ENCODE assay signal across 17 cellular contexts in the genomic region with DNA sequence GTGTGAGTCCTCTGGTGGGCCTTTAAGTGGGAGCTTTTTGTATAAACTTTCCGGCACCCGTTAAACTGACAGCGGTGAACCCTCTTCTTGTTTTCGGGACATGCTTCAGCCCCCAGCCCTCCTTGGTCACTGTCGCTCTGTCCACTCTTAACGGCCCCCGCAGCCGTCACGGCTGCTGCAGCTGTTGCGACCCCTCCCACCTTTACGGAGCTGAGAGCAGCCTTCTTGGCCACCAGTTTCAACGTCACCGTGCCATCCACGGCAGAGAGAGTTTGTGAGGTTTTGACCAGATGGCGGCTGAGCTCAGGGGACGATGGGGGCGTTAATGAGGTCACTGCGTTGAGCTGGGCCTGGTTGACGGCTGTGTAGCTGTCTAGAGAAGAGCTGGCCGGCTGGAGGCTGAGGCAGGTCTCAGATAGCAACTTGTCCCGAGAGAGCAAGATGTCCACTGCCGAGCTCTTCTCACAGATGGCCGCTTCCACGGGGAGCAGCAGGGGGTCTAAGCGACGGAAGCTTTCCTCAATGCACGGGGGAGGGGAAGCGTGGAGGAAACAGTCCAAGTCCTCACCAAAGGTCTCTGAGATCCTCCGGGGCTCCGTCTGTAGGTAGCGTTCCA. TPM values are rescaled to one million over a fixed set of nuclear protein-coding genes. Genes with fewer than 3 reads are reported as not detected.
DNase-seq lines count a peak whose midpoint lies in the region; ATAC-seq and TF ChIP-seq lines count a peak whose summit lies in the region.
"Had no signal": no experiment of that assay in that cellular context is flagged by ENCODE, and none has a peak within 500 bp of the region (broad histone marks: within the 10 kb centered on the region; RNA-seq: fewer than 3 reads in every experiment).

No MANE protein-coding gene starts in this region.

- peaks cover 0 to 55% (median 8%) of the 10 kb centered on the region in 9 donors for H3K36me3 ChIP-seq in heart right ventricle
- peaks cover 20% of the 10 kb centered on the region for H3K36me3 ChIP-seq in right atrium auricular region
- peaks cover 18% of the 10 kb centered on the region for H3K36me3 ChIP-seq in left ventricle myocardium inferior
- H3K36me3 ChIP-seq: pancreas had no signal

- H3K36me3 Mint-ChIP-seq in activated T-helper 17 cell treated with anti-CD3 and anti-CD28 coated beads, Interleukin-2, amount 50 U/mL, for 72 hours (ENCODE audit: low read depth) = peaks cover 62% of the 10 kb centered on the region

- H3K27ac Mint-ChIP-seq in activated T-helper 17 cell treated with anti-CD3 and anti-CD28 coated beads, Interleukin-2, amount 50 U/mL, for 72 hours = peak overlapping the region; percentile 53
- H3K27ac Mint-ChIP-seq: activated CD8-positive, alpha-beta memory T cell treated with anti-CD3 and anti-CD28 coated beads, Interleukin-2, amount 10 ng/mL, durations not matched to agents 7 days and 5 days had no signal

- intact Hi-C loops in heart right ventricle (cut with DNase I) = loop anchor here in 2 of 10 donors (5.0 kb wide), 2 partner anchors 33 to 42 kb away; no protein-coding TSS in a partner anchor
- intact Hi-C loops in left ventricle myocardium inferior (cut with micrococcal nuclease) = no loop called here

- peaks cover 2% of the 10 kb centered on the region for H3K9me3 Mint-ChIP-seq in activated T-helper 17 cell treated with anti-CD3 and anti-CD28 coated beads, Interleukin-2, amount 50 U/mL, for 72 hours

- H3K9me3 ChIP-seq in heart right ventricle (peaks cover 0 to 21% (median 7%) of the 10 kb centered on the region in 11 donors), right atrium auricular region (peaks cover 0 to 13% of the 10 kb centered on the region in 2 donors), left ventricle myocardium inferior (replicated peaks) (peaks cover 12% of the 10 kb centered on the region)
- H3K9me3 ChIP-seq: pancreas had no signal

- no peak for TF ChIP-seq CTCF in heart right ventricle (IDR thresholded peaks at IDR 0.05)
- TF ChIP-seq CTCF in right atrium auricular region (IDR thresholded peaks at IDR 0.05) = no peak
- TF ChIP-seq CTCF in left ventricle myocardium inferior (IDR thresholded peaks at IDR 0.05; ENCODE audit: borderline replicate concordance) = no peak

- H3K4me1 ChIP-seq in heart right ventricle (peaks cover 4 to 82% (median 49%) of the 10 kb centered on the region in 9 donors), right atrium auricular region (peaks cover 0 to 37% of the 10 kb centered on the region in 2 donors), left ventricle myocardium inferior (peaks cover 74% of the 10 kb centered on the region)
- H3K4me1 ChIP-seq: pancreas had no signal

- H3K4me3 ChIP-seq in heart right ventricle = no peak overlapping the region
- no peak overlapping the region for H3K4me3 ChIP-seq in right atrium auricular region
- H3K4me3 ChIP-seq in left ventricle myocardium inferior = no peak overlapping the region
- H3K4me3 ChIP-seq: pancreas had no signal

- H3K27me3 ChIP-seq in heart right ventricle (no peaks in the 10 kb centered on the region), right atrium auricular region (no peaks in the 10 kb centered on the region), left ventricle myocardium inferior (ENCODE audit: low read depth) (no peaks in the 10 kb centered on the region)
- H3K27me3 ChIP-seq: pancreas had no signal

- no peaks in the 10 kb centered on the region for H3K27me3 Mint-ChIP-seq in activated T-helper 17 cell treated with anti-CD3 and anti-CD28 coated beads, Interleukin-2, amount 50 U/mL, for 72 hours
- H3K27me3 Mint-ChIP-seq: B cell had no signal

- DNase-seq in heart right ventricle (peak in 1 of 2 donors; percentile 20), right atrium auricular region (ENCODE audit: low spot score) (no peak), left ventricle myocardium inferior (no peak), AML-193 (lab: John Stamatoyannopoulos, UW) (no peak)
- DNase-seq: activated CD8-positive, alpha-beta memory T cell treated with anti-CD3 and anti-CD28 coated beads, Interleukin-2, amount 10 ng/mL, durations not matched to agents 7 days and 5 days; dermis blood vessel endothelial cell; Karpas-422; NCI-H1092 treated with DMSO at 0.1 percent for 48 hours; NCI-H2107; NCI-H526 treated with DMSO at 0.1 percent for 48 hours had no signal

- peaks cover 47% of the 10 kb centered on the region for H3K4me1 Mint-ChIP-seq in activated T-helper 17 cell treated with anti-CD3 and anti-CD28 coated beads, Interleukin-2, amount 50 U/mL, for 72 hours
- H3K4me1 Mint-ChIP-seq: activated CD8-positive, alpha-beta memory T cell treated with anti-CD3 and anti-CD28 coated beads, Interleukin-2, amount 10 ng/mL, durations not matched to agents 7 days and 5 days had no signal

- WGBS in heart right ventricle, 2 donors = 77 to 82% methylated on average over 31 of the region's 31 CpGs

- H3K27ac ChIP-seq in heart right ventricle (peak overlapping the region in 4 of 10 donors; percentile 6 to 65 (median 30)), right atrium auricular region (no peak overlapping the region), left ventricle myocardium inferior (replicated peaks) (peak overlapping the region; percentile 66)
- H3K27ac ChIP-seq: pancreas had no signal

- ATAC-seq in heart right ventricle (peak; percentile 23 to 64 (median 46)), HG02678 (IDR thresholded peaks at IDR 0.05; ENCODE audit: unreplicated experiment) (no peak), GM21825 (IDR thresholded peaks at IDR 0.05; ENCODE audit: unreplicated experiment) (no peak)
- no peak for ATAC-seq in activated T-helper 17 cell treated with anti-CD3 and anti-CD28 coated beads, Interleukin-2, amount 50 U/mL, for 72 hours (replicated peaks)
- ATAC-seq: left lobe of liver, pancreas had no signal

- peak overlapping the region; percentile 62 for H3K4me3 Mint-ChIP-seq in activated T-helper 17 cell treated with anti-CD3 and anti-CD28 coated beads, Interleukin-2, amount 50 U/mL, for 72 hours
- H3K4me3 Mint-ChIP-seq: activated CD8-positive, alpha-beta memory T cell treated with anti-CD3 and anti-CD28 coated beads, Interleukin-2, amount 10 ng/mL, durations not matched to agents 7 days and 5 days; B cell had no signal

RNA-seq across cellular contexts. Expression of a gene that starts 41.9 kb away (rescaled TPM):
- 10 to 100 TPM; 21.8 to 51.8 (median 30.8) TPM for total RNA-seq in heart right ventricle
- polyA plus RNA-seq in heart right ventricle = 1 to 10 TPM; 5.0 to 5.6 TPM
- total RNA-seq in right atrium auricular region = 10 to 100 TPM; 13.5 to 29.9 TPM
- 10 to 100 TPM; 32.8 to 40.6 TPM for total RNA-seq in activated T-helper 17 cell treated with anti-CD3 and anti-CD28 coated beads, Interleukin-2, amount 50 U/mL, for 72 hours
- 24.2 TPM for total RNA-seq in left ventricle myocardium inferior
- total RNA-seq: OCI-LY7 had no signal

Comparison
In these comparisons a context has a peak if more than half of its experiments do, and no peak if none do; other contexts are left out.
1. ATAC-seq: peak in heart right ventricle (8 of 8); none in activated T-helper 17 cell treated with anti-CD3 and anti-CD28 coated beads, Interleukin-2, amount 50 U/mL, for 72 hours (single experiment), HG02678 (single experiment) and GM21825 (single experiment).